Comparison of ENCODE assay signal across 27 cellular contexts in the genomic region with DNA sequence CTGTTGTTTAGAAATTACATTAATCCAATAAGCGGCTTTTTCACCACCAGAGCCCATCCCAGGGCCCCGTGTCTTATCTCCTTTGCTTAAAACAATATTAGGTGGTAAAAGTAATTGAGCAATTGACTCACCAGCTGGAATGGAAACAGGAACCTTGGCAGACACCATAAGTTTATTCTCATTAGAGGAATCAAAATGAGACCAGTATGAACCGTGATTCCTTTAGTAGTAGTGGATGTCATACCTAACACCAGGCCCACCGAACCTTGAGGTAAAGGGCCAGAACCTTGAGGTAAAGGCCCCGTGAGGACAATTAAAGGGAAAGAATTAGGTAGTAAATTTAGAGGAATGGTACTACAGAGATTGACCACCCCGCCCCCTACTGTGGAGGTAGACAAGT.
"Had no signal": no experiment of that assay in that cellular context is flagged by ENCODE, and none has a peak within 500 bp of the region (broad histone marks: within the 10 kb centered on the region; RNA-seq: fewer than 3 reads in every experiment).

No MANE protein-coding gene starts in this region.

- DNase-seq: effector CD4-positive, alpha-beta T cell; endodermal cell; erythroblast; foreskin keratinocyte; head of caudate nucleus; kidney; left cardiac atrium; left ventricle myocardium superior; mesenchymal stem cell; midbrain; occipital lobe; spleen; stimulated activated CD4-positive, alpha-beta T cell treated with anti-CD3 and anti-CD28 coated beads, Interleukin-2, amount 100 ng/mL, for 24 hours; stimulated activated CD4-positive, alpha-beta T cell treated with anti-CD3 and anti-CD28 coated beads, Interleukin-4, amount 100 ng/mL, for 4 hours; stimulated activated naive B cell treated with anti-CD40 and anti-IgM and Interleukin-4, amounts not matched to agents 10 μg/mL and 1 μg/mL and 100 μg/mL, for 72 hours; stimulated activated naive CD8-positive, alpha-beta T cell treated with anti-CD3 and anti-CD28 coated beads, Interleukin-15, amount 100 ng/mL, for 72 hours; testis; upper lobe of right lung had no signal

- H3K27me3 ChIP-seq: foreskin keratinocyte, hepatocyte, neural progenitor cell, spleen, testis, tibial nerve, upper lobe of right lung, vagina had no signal

- H2AFZ ChIP-seq: hepatocyte, neural progenitor cell, parathyroid adenoma had no signal

- H3K4me3 ChIP-seq: hepatocyte, lung, neural progenitor cell, spleen, testis, tibial nerve, upper lobe of right lung, vagina had no signal

- H3K4me1 ChIP-seq: foreskin keratinocyte, neural progenitor cell, parathyroid adenoma, spleen, testis, tibial nerve, upper lobe of right lung, vagina had no signal

- FAIRE-seq: endothelial cell of umbilical vein, kidney had no signal

- H3K79me2 ChIP-seq: parathyroid adenoma had no signal

- ATAC-seq: foreskin keratinocyte; left cardiac atrium; left ventricle myocardium superior; natural killer cell treated with Interleukin-12 subunit alpha and Interleukin-12 subunit beta and Interleukin-15 and Interleukin-18, amount 100 ng/mL, for 72 hours; sciatic nerve; stimulated activated naive B cell treated with anti-CD40 and anti-IgM and Interleukin-4, amounts not matched to agents 10 μg/mL and 1 μg/mL and 100 μg/mL, for 72 hours; stimulated activated naive CD8-positive, alpha-beta T cell treated with anti-CD3 and anti-CD28 coated beads, Interleukin-15, amount 100 ng/mL, for 72 hours; upper lobe of right lung had no signal

- H3K27ac ChIP-seq: foreskin keratinocyte, hepatocyte, neural progenitor cell, parathyroid adenoma, spleen, testis, tibial nerve, upper lobe of right lung, vagina had no signal

- H3K36me3 ChIP-seq: neural progenitor cell, upper lobe of right lung, vagina had no signal

- H3K9me3 ChIP-seq: testis, upper lobe of right lung, vagina had no signal

- H3K9ac ChIP-seq: neural progenitor cell, parathyroid adenoma had no signal

- H3K4me2 ChIP-seq: hepatocyte, neural progenitor cell had no signal
